16 cellular contexts compared by ENCODE assay signal in genomic region chr22:47053865-47054185, GRCh38.
DNase-seq lines count a peak whose midpoint lies in the region; FAIRE-seq and TF ChIP-seq lines count a peak whose summit lies in the region.
"Had no signal": no experiment of that assay in that cellular context is flagged by ENCODE, and none has a peak within 500 bp of the region (broad histone marks: within the 10 kb centered on the region; RNA-seq: fewer than 3 reads in every experiment).

No MANE protein-coding gene starts in this region.

- H3K27ac Mint-ChIP-seq in Calu3 (ENCODE audit: unreplicated experiment): no peak overlapping the region
- H3K27ac Mint-ChIP-seq: CD4-positive, alpha-beta T cell had no signal

- H3K36me3 Mint-ChIP-seq in Calu3 (ENCODE audit: insufficient read depth, unreplicated experiment): peaks cover 5% of the 10 kb centered on the region

- H2BK120ac ChIP-seq in H1 (replicated peaks; ENCODE audit: low read depth, low read length): no peak overlapping the region

- H3K36me3 ChIP-seq in KOPT-K1 (ENCODE audit: insufficient read depth, low read length): no peaks in the 10 kb centered on the region; the same call in 1 of the 2 replicates
- no peaks in the 10 kb centered on the region; a peak in 1 of 8 replicates for H3K36me3 ChIP-seq in H1 (ENCODE audit: control insufficient read depth in 2 of 4, insufficient read depth in 4 of 4, low read length in 3 of 4)
- H3K36me3 ChIP-seq in mesodermal cell (ENCODE audit: control insufficient read depth, insufficient read depth, low read length): no peaks in the 10 kb centered on the region
- H3K36me3 ChIP-seq: cardiac muscle cell had no signal

- no peak overlapping the region; the same call in 1 of the 2 replicates for H4K8ac ChIP-seq in H1 (ENCODE audit: extremely low read depth, insufficient read depth, low read length)

- no peaks in the 10 kb centered on the region for H3K79me2 ChIP-seq in H1 (ENCODE audit: control insufficient read depth in 1 of 2, insufficient read depth in 2 of 2, low read length in 2 of 2)

- TF ChIP-seq CTCF in H1 (IDR thresholded peaks at IDR 0.05; ENCODE audit: control extremely low read depth in 1 of 3, insufficient read depth in 1 of 3, low read depth in 1 of 3, low read length in 3 of 3) (no peak), Calu3 (IDR thresholded peaks at IDR 0.05; ENCODE audit: unreplicated experiment) (no peak)

- no peak overlapping the region for H3K18ac ChIP-seq in H1 (ENCODE audit: extremely low read depth, low read length)

- peak overlapping the region; percentile 10 for H4K91ac ChIP-seq in H1 (replicated peaks; ENCODE audit: insufficient read length, low read length)

- peak; percentile 85 for DNase-seq in AG20443 (ENCODE audit: low spot score)
- no peak for DNase-seq in H1 (ENCODE audit: low read depth in 1 of 2, low spot score in 2 of 2)
- DNase-seq in NCI-H1417 (lab: John Stamatoyannopoulos, UW): no peak
- DNase-seq in RKO (ENCODE audit: low spot score): no peak
- DNase-seq in RCC 7860 (ENCODE audit: low spot score): no peak
- no peak for DNase-seq in Calu3
- DNase-seq: activated T-cell treated with anti-CD3 and anti-CD28 coated beads, Interleukin-2, amount 50 U/mL, for 72 hours; CD4-positive, alpha-beta T cell; foreskin melanocyte; NCI-H1105 treated with DMSO at 0.1 percent for 48 hours; NCI-H69; occipital lobe; SIG-M5 had no signal

- TF ChIP-seq RAD21 in H1 (IDR thresholded peaks at IDR 0.05 in 1 of 2, conservative IDR thresholded peaks at IDR 0.05 in 1 of 2; ENCODE audit: low read depth in 2 of 2, low read length in 2 of 2): no peak

- POLR2A ChIA-PET in H1 (lab: Charles Lee; ENCODE audit: partially characterized antibody): no interaction called here

- no peaks in the 10 kb centered on the region for H3K23me2 ChIP-seq in H1 (ENCODE audit: low read depth, low read length)

- no peaks in the 10 kb centered on the region for H3K27me3 Mint-ChIP-seq in Calu3 (ENCODE audit: unreplicated experiment)
- H3K27me3 Mint-ChIP-seq: CD4-positive, alpha-beta T cell had no signal

- 90% methylated on average over 7 of the region's 7 CpGs; no CpG with 5 or more reads in 1 of the 2 experiments for WGBS in H1 (ENCODE audit: extremely low coverage in 1 of 2, insufficient coverage in 1 of 2, insufficient read length in 1 of 2, insufficient replicate concordance in 2 of 2, low coverage in 1 of 2, low lambda C conversion rate in 2 of 2, missing lambda C conversion rate in 1 of 2), 2 experiments
- 80 to 86% methylated on average over 4 to 7 of the region's 7 CpGs for WGBS in mesodermal cell (ENCODE audit: insufficient coverage in 2 of 2), 2 experiments

- BruUV-seq in Calu3 (replicated peaks; lab: Mats Ljungman, UMichigan): no TSS peak

- H3K4me1 Mint-ChIP-seq in Calu3 (ENCODE audit: low read depth, unreplicated experiment): no peaks in the 10 kb centered on the region

- H2BK15ac ChIP-seq in H1 (ENCODE audit: low read length): no peak overlapping the region

- H3K23ac ChIP-seq in H1 (ENCODE audit: insufficient read length): no peak overlapping the region

- no peak overlapping the region for H3K14ac ChIP-seq in H1 (ENCODE audit: insufficient read length)

- CTCF ChIA-PET in H1 (lab: Charles Lee; ENCODE audit: partially characterized antibody) (interaction anchor here (1.0 kb wide), 1 partner anchor 209 kb away, joined by 3 read pairs; no protein-coding TSS in a partner anchor), Calu3 (lab: Charles Lee) (no interaction called here)

- H3K9ac ChIP-seq in H1 (replicated peaks in 1 of 4; ENCODE audit: extremely low read depth in 1 of 4, low read depth in 3 of 4, low read length in 3 of 4): no peak overlapping the region

- no peaks in the 10 kb centered on the region for H3K9me3 ChIP-seq in KOPT-K1 (ENCODE audit: insufficient read depth, low read length, poor library complexity, severe bottlenecking)
- no peaks in the 10 kb centered on the region for H3K9me3 ChIP-seq in H1 (ENCODE audit: insufficient read depth in 2 of 2, low read depth in 1 of 2, low read length in 1 of 2)
- H3K9me3 ChIP-seq in mesodermal cell (ENCODE audit: control insufficient read depth, low read length): no peaks in the 10 kb centered on the region

- no peak overlapping the region for H3K4me3 Mint-ChIP-seq in Calu3 (ENCODE audit: low read depth, unreplicated experiment)
- H3K4me3 Mint-ChIP-seq: activated T-cell treated with anti-CD3 and anti-CD28 coated beads, Interleukin-2, amount 50 U/mL, for 72 hours; CD4-positive, alpha-beta T cell had no signal

- no peak overlapping the region for H3K56ac ChIP-seq in H1 (replicated peaks; ENCODE audit: insufficient read length, low read depth, low read length)

- no peaks in the 10 kb centered on the region; the same call in 1 of the 2 replicates for H3K79me1 ChIP-seq in H1 (ENCODE audit: low read depth, low read length)

- H2AFZ ChIP-seq in H1 (ENCODE audit: low read length): no peak overlapping the region

- H3K4me1 ChIP-seq in H1 (replicated peaks in 1 of 4; ENCODE audit: control insufficient read depth in 3 of 4, insufficient read depth in 4 of 4, low read length in 3 of 4): peaks cover 0 to 5% (median 3%) of the 10 kb centered on the region in 4 experiments; a peak in 4 of 7 replicates
- peaks cover 6% of the 10 kb centered on the region for H3K4me1 ChIP-seq in mesodermal cell (ENCODE audit: control insufficient read depth, insufficient read depth, low read length, poor library complexity, severe bottlenecking)

- TF ChIP-seq EP300 in H1 (IDR thresholded peaks at IDR 0.05; ENCODE audit: borderline replicate concordance in 1 of 2, low read depth in 2 of 2, low read length in 2 of 2): no peak

- H3K4ac ChIP-seq in H1 (replicated peaks; ENCODE audit: insufficient read length, low read depth, low read length): no peak overlapping the region

- H3K9me3 Mint-ChIP-seq in Calu3 (ENCODE audit: low read depth, unreplicated experiment): no peaks in the 10 kb centered on the region
- H3K9me3 Mint-ChIP-seq: activated T-cell treated with anti-CD3 and anti-CD28 coated beads, Interleukin-2, amount 50 U/mL, for 72 hours; CD4-positive, alpha-beta T cell had no signal

- no peak overlapping the region for H3K4me2 ChIP-seq in H1 (ENCODE audit: insufficient read depth in 1 of 2, low read depth in 2 of 2, low read length in 2 of 2)

- peak overlapping the region; percentile 76 for H3K27ac ChIP-seq in KOPT-K1 (ENCODE audit: low read depth, low read length, poor library complexity, severe bottlenecking)
- H3K27ac ChIP-seq in H1 (ENCODE audit: low read depth, low read length): no peak overlapping the region
- H3K27ac ChIP-seq in mesodermal cell (ENCODE audit: low read depth, low read length, severe bottlenecking): peak overlapping the region; percentile 71
- H3K27ac ChIP-seq: cardiac muscle cell had no signal

- no peak overlapping the region for H2AK5ac ChIP-seq in H1 (ENCODE audit: low read depth, low read length)

- FAIRE-seq in H1 (lab: Jason Lieb, UNC): no peak
- FAIRE-seq in RCC 7860 (lab: Jason Lieb, UNC): no peak

- intact Hi-C loops in Calu3 (cut with micrococcal nuclease; ENCODE audit: unreplicated experiment): no loop called here

- H4K5ac ChIP-seq in H1 (ENCODE audit: insufficient read length, low read depth, low read length): no peak overlapping the region

- H3K27me3 ChIP-seq in H1 (replicated peaks in 1 of 4; ENCODE audit: control insufficient read depth in 3 of 4, extremely low read depth in 1 of 4, insufficient read depth in 3 of 4, low read length in 3 of 4): no peaks in the 10 kb centered on the region
- H3K27me3 ChIP-seq: cardiac muscle cell had no signal

- no peak for TF ChIP-seq POLR2A in H1 (IDR thresholded peaks at IDR 0.05; ENCODE audit: control extremely low read depth in 1 of 2, low read depth in 2 of 2, low read length in 2 of 2)

- H2BK12ac ChIP-seq in H1 (ENCODE audit: low read depth, low read length): no peak overlapping the region

- H3K4me3 ChIP-seq in H1 (ENCODE audit: extremely low read depth in 1 of 4, insufficient read depth in 2 of 4, low read depth in 3 of 4, low read length in 4 of 4) (no peak overlapping the region), mesodermal cell (ENCODE audit: extremely low read depth, insufficient read depth, low read length, poor library complexity, severe bottlenecking) (no peak overlapping the region)
- H3K4me3 ChIP-seq: cardiac muscle cell had no signal

- peaks cover 0 to 2% of the 10 kb centered on the region in 2 experiments for H4K20me1 ChIP-seq in H1 (replicated peaks in 1 of 2; ENCODE audit: control insufficient read depth in 1 of 2, insufficient read depth in 2 of 2, low read length in 2 of 2)

- H2BK5ac ChIP-seq in H1 (ENCODE audit: low read depth, low read length): no peak overlapping the region

- H2BK20ac ChIP-seq in H1 (ENCODE audit: low read length): no peak overlapping the region

TF ChIP-seq in H1, 55 proteins besides CTCF, POLR2A, EP300 and RAD21:
- TF ChIP-seq POLR2AphosphoS5 (IDR thresholded peaks at IDR 0.05; ENCODE audit: low read depth, low read length) (no peak), JUN (IDR thresholded peaks at IDR 0.05; ENCODE audit: low read depth, low read length) (no peak), MAFK (IDR thresholded peaks at IDR 0.05; ENCODE audit: low read depth, low read length) (no peak), CBX8 (IDR thresholded peaks at IDR 0.05; ENCODE audit: borderline replicate concordance, low read depth, low read length) (no peak), BCL11A (IDR thresholded peaks at IDR 0.05; ENCODE audit: low read depth in 2 of 2, low read length in 2 of 2) (no peak), ZNF274 (IDR thresholded peaks at IDR 0.05; ENCODE audit: borderline replicate concordance, extremely low read depth, low read length) (no peak), KDM5A (IDR thresholded peaks at IDR 0.05; ENCODE audit: low read length) (no peak), KDM4A (IDR thresholded peaks at IDR 0.05; ENCODE audit: low read depth, low read length, severe bottlenecking) (no peak), JUND (IDR thresholded peaks at IDR 0.05; ENCODE audit: low read length) (no peak), SP1 (IDR thresholded peaks at IDR 0.05; ENCODE audit: low read depth, low read length) (no peak), SAP30 (IDR thresholded peaks at IDR 0.05; ENCODE audit: insufficient read depth, insufficient replicate concordance, low read length) (no peak), KDM1A (IDR thresholded peaks at IDR 0.05; ENCODE audit: borderline replicate concordance, low read length) (no peak), BRCA1 (IDR thresholded peaks at IDR 0.05; ENCODE audit: low read depth, low read length) (no peak), SIRT6 (IDR thresholded peaks at IDR 0.05; ENCODE audit: low read length) (no peak)
